9 cellular contexts compared by ENCODE assay signal in the genomic region with DNA sequence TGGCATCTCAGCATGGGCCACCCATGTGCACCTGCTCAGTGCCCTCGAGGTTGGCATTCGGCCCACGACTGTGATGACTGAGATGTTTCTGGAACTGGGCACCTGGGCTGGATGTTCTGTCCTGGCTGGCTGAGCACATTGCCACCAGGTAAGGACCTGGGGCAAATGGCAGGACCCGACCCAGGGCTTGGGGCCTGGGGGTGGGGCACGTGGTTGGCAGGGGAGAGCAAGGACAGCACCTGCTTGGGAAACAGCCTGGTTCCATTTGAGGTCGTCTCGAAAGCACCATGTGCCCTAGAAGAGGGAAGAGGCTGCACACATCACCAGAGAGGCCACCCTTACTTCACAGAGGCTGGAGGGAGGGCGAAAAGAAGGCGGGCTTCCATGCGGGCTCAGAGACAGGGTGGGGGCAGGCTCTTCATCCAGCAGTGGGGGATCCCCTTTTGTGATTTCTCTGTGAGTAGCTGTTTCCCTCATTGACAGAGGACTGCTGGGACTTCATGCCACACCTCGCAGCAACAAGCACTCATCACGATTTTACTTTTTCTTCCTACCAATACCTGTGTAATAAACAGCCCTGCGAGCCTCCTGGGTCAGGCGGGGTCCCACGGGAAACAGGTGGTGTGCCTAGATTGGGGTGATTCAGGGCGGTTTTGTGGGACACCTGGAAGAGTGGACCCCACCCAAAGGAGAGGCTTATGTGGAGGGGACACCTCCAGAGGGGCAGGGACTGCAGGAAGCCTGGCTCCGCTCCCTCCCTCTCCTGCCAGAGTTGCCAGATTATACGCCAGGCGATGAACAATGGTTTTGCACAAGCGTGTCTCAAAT. TPM values are rescaled to one million over a fixed set of nuclear protein-coding genes. Genes with fewer than 3 reads are reported as not detected.
A peak's percentile ranks its signal among the peaks of the same experiment; 100 is the strongest.
DNase-seq lines count a peak whose midpoint lies in the region; ATAC-seq and TF ChIP-seq lines count a peak whose summit lies in the region.
"Had no signal": no experiment of that assay in that cellular context is flagged by ENCODE, and none has a peak within 500 bp of the region (broad histone marks: within the 10 kb centered on the region; RNA-seq: fewer than 3 reads in every experiment).

No MANE protein-coding gene starts in this region.

- no peak overlapping the region for H3K4me3 ChIP-seq in breast epithelium
- no peak overlapping the region for H3K4me3 ChIP-seq in mammary epithelial cell (replicated peaks in 1 of 3; ENCODE audit: insufficient read depth in 1 of 3, low read depth in 2 of 3, low read length in 3 of 3)
- peak overlapping the region; percentile 50 for H3K4me3 ChIP-seq in thymus (ENCODE audit: low read length)

- no peak overlapping the region for H3K9ac ChIP-seq in mammary epithelial cell (ENCODE audit: insufficient read depth, low read length)

- no peaks in the 10 kb centered on the region for H3K9me3 Mint-ChIP-seq in activated CD4-positive, alpha-beta T cell treated with anti-CD3 and anti-CD28 coated beads, Interleukin-2, amount 10 ng/mL, durations not matched to agents 24 days and 14 days
- no peaks in the 10 kb centered on the region for H3K9me3 Mint-ChIP-seq in glutamatergic neuron (ENCODE audit: unreplicated experiment)

- TF ChIP-seq POLR2A in breast epithelium (IDR thresholded peaks at IDR 0.05), result no peak

- peaks cover 36% of the 10 kb centered on the region for H3K4me1 Mint-ChIP-seq in activated CD4-positive, alpha-beta T cell treated with anti-CD3 and anti-CD28 coated beads, Interleukin-2, amount 10 ng/mL, durations not matched to agents 24 days and 14 days
- H3K4me1 Mint-ChIP-seq in glutamatergic neuron (ENCODE audit: low read depth, unreplicated experiment), result peaks cover 2% of the 10 kb centered on the region

- no peaks in the 10 kb centered on the region for H3K36me3 Mint-ChIP-seq in activated CD4-positive, alpha-beta T cell treated with anti-CD3 and anti-CD28 coated beads, Interleukin-2, amount 10 ng/mL, durations not matched to agents 24 days and 14 days (ENCODE audit: low read depth)
- no peaks in the 10 kb centered on the region for H3K36me3 Mint-ChIP-seq in glutamatergic neuron (ENCODE audit: unreplicated experiment)
- H3K36me3 Mint-ChIP-seq: brain had no signal

- no peaks in the 10 kb centered on the region for H3K79me2 ChIP-seq in mammary epithelial cell (ENCODE audit: insufficient read depth, low read length)

- TF ChIP-seq CTCF in breast epithelium (IDR thresholded peaks at IDR 0.05), result no peak
- TF ChIP-seq CTCF in mammary epithelial cell (conservative IDR thresholded peaks at IDR 0.05 in 1 of 2, IDR thresholded peaks at IDR 0.05 in 1 of 2; ENCODE audit: extremely low read depth in 1 of 2, insufficient read depth in 1 of 2, low read depth in 1 of 2, low read length in 2 of 2), result no peak
- no peak for TF ChIP-seq CTCF in glutamatergic neuron (IDR thresholded peaks at IDR 0.05; ENCODE audit: partially characterized antibody, unreplicated experiment)

- dilution Hi-C loops in mammary epithelial cell (cut with HindIII; ENCODE audit: low sequenced_read_pairs), result no loop called here

- no TSS peak for BruUV-seq in mammary epithelial cell (replicated peaks; lab: Mats Ljungman, UMichigan)

- CTCF ChIA-PET in mammary epithelial cell (lab: Charles Lee; ENCODE audit: low non-redundant PET), result no interaction called here

- DNase-seq in breast epithelium (ENCODE audit: low spot score in 2 of 2) (no peak), mammary epithelial cell (no peak), glutamatergic neuron (no peak), kidney tubule cell (ENCODE audit: low spot score) (no peak), occipital lobe (lab: John Stamatoyannopoulos, UW) (no peak)
- DNase-seq in activated CD4-positive, alpha-beta T cell treated with anti-CD3 and anti-CD28 coated beads, Interleukin-2, amount 10 ng/mL, durations not matched to agents 24 days and 14 days, result peak; percentile 78

- H3K27ac Mint-ChIP-seq in activated CD4-positive, alpha-beta T cell treated with anti-CD3 and anti-CD28 coated beads, Interleukin-2, amount 10 ng/mL, durations not matched to agents 24 days and 14 days, result peak overlapping the region; percentile 97
- peak overlapping the region; percentile 83 for H3K27ac Mint-ChIP-seq in glutamatergic neuron (ENCODE audit: unreplicated experiment)

- H2AFZ ChIP-seq in mammary epithelial cell (ENCODE audit: low read depth, low read length), result no peak overlapping the region

- peak overlapping the region; percentile 80 for H3K4me3 Mint-ChIP-seq in activated CD4-positive, alpha-beta T cell treated with anti-CD3 and anti-CD28 coated beads, Interleukin-2, amount 10 ng/mL, durations not matched to agents 24 days and 14 days
- H3K4me3 Mint-ChIP-seq in glutamatergic neuron (ENCODE audit: unreplicated experiment), result no peak overlapping the region
- H3K4me3 Mint-ChIP-seq: brain had no signal

- H3K4me2 ChIP-seq in mammary epithelial cell (ENCODE audit: insufficient read depth, low read depth, low read length), result no peak overlapping the region

- no peaks in the 10 kb centered on the region for H4K20me1 ChIP-seq in mammary epithelial cell (ENCODE audit: insufficient read depth, low read length)

- no peaks in the 10 kb centered on the region for H3K4me1 ChIP-seq in breast epithelium
- peaks cover 5% of the 10 kb centered on the region for H3K4me1 ChIP-seq in mammary epithelial cell (ENCODE audit: insufficient read depth, low read length)
- H3K4me1 ChIP-seq in thymus (ENCODE audit: control insufficient read depth, insufficient read depth, low read length), result peaks cover 33% of the 10 kb centered on the region

- H3K27ac ChIP-seq in breast epithelium, result peak overlapping the region; percentile 86 to 88
- H3K27ac ChIP-seq in mammary epithelial cell (ENCODE audit: insufficient read depth, low read depth, low read length), result no peak overlapping the region
- H3K27ac ChIP-seq in thymus (ENCODE audit: low read depth), result peak overlapping the region; percentile 77

- in situ Hi-C loops in mammary epithelial cell (cut with MboI; ENCODE audit: low sequenced_read_pairs in 2 of 2), result no loop called here

- no peaks in the 10 kb centered on the region for H3K9me3 ChIP-seq in breast epithelium
- H3K9me3 ChIP-seq in mammary epithelial cell (replicated peaks; ENCODE audit: insufficient read depth, low read length), result no peaks in the 10 kb centered on the region
- no peaks in the 10 kb centered on the region for H3K9me3 ChIP-seq in thymus (ENCODE audit: control insufficient read depth)

- no peak for ATAC-seq in GM18519 (IDR thresholded peaks at IDR 0.05; ENCODE audit: low FRiP score, unreplicated experiment)

- H3K36me3 ChIP-seq in breast epithelium (no peaks in the 10 kb centered on the region), mammary epithelial cell (ENCODE audit: insufficient read depth, low read length) (no peaks in the 10 kb centered on the region), thymus (ENCODE audit: control insufficient read depth, insufficient read depth) (no peaks in the 10 kb centered on the region)

- intact Hi-C loops in breast epithelium (cut with DNase I; ENCODE audit: low total_unique reads) (loop anchor here (10.0 kb wide), 1 partner anchor 1560 kb away; no protein-coding TSS in a partner anchor), mammary epithelial cell (cut with micrococcal nuclease) (no loop called here)
- intact Hi-C loops in activated CD4-positive, alpha-beta T cell treated with anti-CD3 and anti-CD28 coated beads, Interleukin-2, amount 10 ng/mL, durations not matched to agents 24 days and 14 days (cut with micrococcal nuclease), result no loop called here

- 78% methylated on average over 12 of the region's 20 CpGs for WGBS in mammary epithelial cell (ENCODE audit: low coverage, missing lambda C conversion rate)
- 35% methylated on average over 20 of the region's 20 CpGs for WGBS in thymus

- H3K27me3 ChIP-seq in breast epithelium (peaks cover 0 to 36% of the 10 kb centered on the region in 2 donors), mammary epithelial cell (ENCODE audit: insufficient read depth, low read length) (no peaks in the 10 kb centered on the region), thymus (ENCODE audit: control insufficient read depth, insufficient read depth) (no peaks in the 10 kb centered on the region)

- H3K27me3 Mint-ChIP-seq in activated CD4-positive, alpha-beta T cell treated with anti-CD3 and anti-CD28 coated beads, Interleukin-2, amount 10 ng/mL, durations not matched to agents 24 days and 14 days, result no peaks in the 10 kb centered on the region
- peaks cover 4% of the 10 kb centered on the region for H3K27me3 Mint-ChIP-seq in glutamatergic neuron (ENCODE audit: unreplicated experiment)
- H3K27me3 Mint-ChIP-seq: brain had no signal

RNA-seq across cellular contexts. Expression of gene TMEM187, which starts 12.0 kb away (rescaled TPM):
- total RNA-seq in breast epithelium, result 10 to 100 TPM in 1 of 3 donors, 1 to 10 TPM in 2; 7.6 to 10.9 (median 8.2) TPM
- total RNA-seq in mammary epithelial cell, result 1 to 10 TPM; 5.7 to 9.2 TPM
- 4.6 TPM for polyA plus RNA-seq in mammary epithelial cell
- polyA minus RNA-seq in mammary epithelial cell, result 1.1 TPM
- 2.4 and 3.8 TPM in 2 replicates for total RNA-seq in activated CD4-positive, alpha-beta T cell treated with anti-CD3 and anti-CD28 coated beads, Interleukin-2, amount 10 ng/mL, durations not matched to agents 24 days and 14 days
- total RNA-seq in glutamatergic neuron (ENCODE audit: unreplicated experiment), result 6.7 TPM
- polyA plus RNA-seq in thymus, result 6.9 TPM
- 2.7 TPM for total RNA-seq in occipital lobe

RNA-seq across cellular contexts. Expression of gene HCFC1, which starts 12.9 kb away (rescaled TPM):
- total RNA-seq in breast epithelium (10 to 100 TPM; 20.2 to 23.0 (median 22.6) TPM), mammary epithelial cell (10 to 100 TPM; 21.8 to 47.6 TPM), glutamatergic neuron (ENCODE audit: unreplicated experiment) (84.0 TPM), occipital lobe (12.6 TPM)
- polyA plus RNA-seq in mammary epithelial cell (8.4 TPM), thymus (21.9 TPM)
- polyA minus RNA-seq in mammary epithelial cell, result 98.5 TPM
- 107 and 109 TPM in 2 replicates for total RNA-seq in activated CD4-positive, alpha-beta T cell treated with anti-CD3 and anti-CD28 coated beads, Interleukin-2, amount 10 ng/mL, durations not matched to agents 24 days and 14 days

RNA-seq across cellular contexts. Expression of gene IRAK1, which starts 35.1 kb away (rescaled TPM):
- total RNA-seq in breast epithelium (10 to 100 TPM; 43.7 to 66.2 (median 50.8) TPM), mammary epithelial cell (100 to 1,000 TPM in 1 of 2 donors, 10 to 100 TPM in 1; 69.0 to 129 TPM), glutamatergic neuron (ENCODE audit: unreplicated experiment) (60.3 TPM), occipital lobe (8.7 TPM)
- polyA plus RNA-seq in mammary epithelial cell (68.1 TPM), thymus (44.0 TPM)
- 63.3 TPM for polyA minus RNA-seq in mammary epithelial cell
- 177 and 192 TPM in 2 replicates for total RNA-seq in activated CD4-positive, alpha-beta T cell treated with anti-CD3 and anti-CD28 coated beads, Interleukin-2, amount 10 ng/mL, durations not matched to agents 24 days and 14 days

RNA-seq across cellular contexts. Expression of gene RENBP, which starts 40.1 kb away (rescaled TPM):
- total RNA-seq in breast epithelium (10 to 100 TPM in 1 of 3 donors, 1 to 10 TPM in 2; 6.6 to 50.7 (median 6.9) TPM), mammary epithelial cell (not detected), glutamatergic neuron (ENCODE audit: unreplicated experiment) (16.1 TPM), occipital lobe (2.8 TPM)
- polyA plus RNA-seq in mammary epithelial cell (not detected), thymus (18.3 TPM)
- not detected for polyA minus RNA-seq in mammary epithelial cell
- 13.7 and 15.1 TPM in 2 replicates for total RNA-seq in activated CD4-positive, alpha-beta T cell treated with anti-CD3 and anti-CD28 coated beads, Interleukin-2, amount 10 ng/mL, durations not matched to agents 24 days and 14 days

RNA-seq across cellular contexts. Expression of gene NAA10, which starts 49.7 kb away (rescaled TPM):
- total RNA-seq in breast epithelium, result 10 to 100 TPM; 57.7 to 81.0 (median 79.2) TPM
- total RNA-seq in mammary epithelial cell, result 100 to 1,000 TPM in 1 of 2 donors, 10 to 100 TPM in 1; 90.4 to 115 TPM
- polyA plus RNA-seq in mammary epithelial cell, result 193 TPM
- polyA minus RNA-seq in mammary epithelial cell, result 94.6 TPM
- total RNA-seq in activated CD4-positive, alpha-beta T cell treated with anti-CD3 and anti-CD28 coated beads, Interleukin-2, amount 10 ng/mL, durations not matched to agents 24 days and 14 days, result 153 and 168 TPM in 2 replicates
- total RNA-seq in glutamatergic neuron (ENCODE audit: unreplicated experiment), result 129 TPM
- 94.7 TPM for polyA plus RNA-seq in thymus
- 17.6 TPM for total RNA-seq in occipital lobe
